8 cellular contexts compared by ENCODE assay signal in the genomic region with DNA sequence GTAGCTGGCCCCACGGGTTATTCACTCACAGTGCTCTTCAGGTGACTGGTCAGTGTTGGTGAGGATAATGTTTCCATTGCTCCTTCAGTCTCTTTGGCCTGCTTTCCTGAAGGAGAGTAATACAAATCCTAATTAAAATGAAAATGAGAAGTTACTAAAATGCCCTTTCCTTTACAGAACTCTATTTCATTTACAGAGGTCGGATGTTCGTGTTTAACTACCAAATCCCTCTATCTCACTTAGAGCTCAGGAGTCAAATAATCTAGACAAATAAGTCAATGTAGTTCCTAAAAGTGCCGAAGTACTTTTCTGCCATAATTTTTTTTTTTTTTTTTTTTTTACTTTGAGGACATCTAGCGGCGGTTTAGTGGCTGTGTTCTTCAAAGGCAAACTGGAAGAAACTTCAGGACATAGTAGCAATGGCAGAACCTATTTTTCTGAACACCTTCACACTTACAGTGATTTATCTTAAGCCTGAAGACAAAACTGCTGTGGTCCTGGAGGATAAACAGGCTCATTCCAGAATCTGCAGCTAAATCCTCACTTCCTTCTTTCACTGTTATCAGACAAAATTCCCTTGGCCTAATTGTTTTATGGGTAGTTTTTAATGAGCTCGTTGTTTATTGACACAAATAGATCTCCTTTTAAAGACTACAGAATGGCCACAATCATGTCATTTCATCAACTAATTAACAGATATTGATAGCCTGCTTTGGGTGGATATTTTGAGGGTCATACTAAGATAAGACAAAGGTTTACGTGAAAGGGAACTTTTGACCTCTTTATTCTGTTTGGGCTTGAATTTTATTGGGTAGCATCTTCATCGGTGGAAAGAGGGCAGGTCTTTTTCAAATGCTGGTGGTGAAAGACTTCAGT.
A peak's percentile ranks its signal among the peaks of the same experiment; 100 is the strongest.
DNase-seq lines count a peak whose midpoint lies in the region; ATAC-seq, FAIRE-seq and TF ChIP-seq lines count a peak whose summit lies in the region.

No MANE protein-coding gene starts in this region.

- H2AFZ ChIP-seq in KMS-11 (ENCODE audit: low read depth): peak overlapping the region; percentile 43

- no peak for ATAC-seq in HG03460 (IDR thresholded peaks at IDR 0.05; ENCODE audit: unreplicated experiment)
- no peak for ATAC-seq in activated T-cell treated with anti-CD3 and anti-CD28 coated beads, Interleukin-2, amount 50 U/mL, for 4 hours
- ATAC-seq in GM18867 (IDR thresholded peaks at IDR 0.05; ENCODE audit: unreplicated experiment): no peak
- ATAC-seq in activated CD4-positive, CD25-positive, alpha-beta regulatory T cell treated with anti-CD3 and anti-CD28 coated beads, Interleukin-2, amount 50 U/mL, for 24 hours: no peak

- H3K36me3 Mint-ChIP-seq in Calu3 (ENCODE audit: insufficient read depth, unreplicated experiment): peaks cover 10% of the 10 kb centered on the region
- H3K36me3 Mint-ChIP-seq in activated naive CD8-positive, alpha-beta T cell: no peaks in the 10 kb centered on the region
- H3K36me3 Mint-ChIP-seq in activated T-cell treated with anti-CD3 and anti-CD28 coated beads, Interleukin-2, amount 50 U/mL, for 4 hours (ENCODE audit: insufficient read depth): no peaks in the 10 kb centered on the region

- CTCF ChIA-PET in Calu3 (lab: Charles Lee): interaction anchor here (0.9 to 2.6 kb wide), 9 partner anchors 27 to 426 kb away, joined by 3 to 18 read pairs (median 5); a partner anchor contains a TSS

- intact Hi-C loops in Calu3 (cut with micrococcal nuclease; ENCODE audit: unreplicated experiment) (loop anchor here (1.0 to 5.0 kb wide), 2 partner anchors 92 to 425 kb away; no protein-coding TSS in a partner anchor), kidney (cut with DNase I) (loop anchor here (10.0 kb wide), 1 partner anchor 424 kb away; no protein-coding TSS in a partner anchor)

- no peak overlapping the region for H3K4me3 ChIP-seq in KMS-11 (IDR thresholded peaks at IDR 0.05; ENCODE audit: insufficient read depth, low read depth, low read length)
- no peak overlapping the region for H3K4me3 ChIP-seq in kidney (ENCODE audit: low read length in 2 of 2)

- no peaks in the 10 kb centered on the region for H3K9me3 ChIP-seq in kidney (ENCODE audit: control insufficient read depth in 1 of 2, low read length in 2 of 2)

- H3K79me2 ChIP-seq in KMS-11 (ENCODE audit: insufficient read depth, low read depth): no peaks in the 10 kb centered on the region

- H3K4me2 ChIP-seq in KMS-11: peak overlapping the region; percentile 88

- peaks cover 79% of the 10 kb centered on the region for H3K4me1 Mint-ChIP-seq in Calu3 (ENCODE audit: low read depth, unreplicated experiment)
- peaks cover 51% of the 10 kb centered on the region for H3K4me1 Mint-ChIP-seq in activated naive CD8-positive, alpha-beta T cell (ENCODE audit: low read depth)
- peaks cover 43% of the 10 kb centered on the region for H3K4me1 Mint-ChIP-seq in activated T-cell treated with anti-CD3 and anti-CD28 coated beads, Interleukin-2, amount 50 U/mL, for 4 hours (ENCODE audit: low read depth)

- peak overlapping the region; percentile 54; the same call in 1 of the 2 replicates for H3K9ac ChIP-seq in KMS-11
- no peak overlapping the region for H3K9ac ChIP-seq in kidney (ENCODE audit: low read length in 2 of 2)

- peak overlapping the region; percentile 59 for H3K4me3 Mint-ChIP-seq in Calu3 (ENCODE audit: low read depth, unreplicated experiment)
- peak overlapping the region; percentile 12 for H3K4me3 Mint-ChIP-seq in activated naive CD8-positive, alpha-beta T cell
- H3K4me3 Mint-ChIP-seq in activated T-cell treated with anti-CD3 and anti-CD28 coated beads, Interleukin-2, amount 50 U/mL, for 4 hours: no peak overlapping the region

- H3K27ac Mint-ChIP-seq in Calu3 (ENCODE audit: unreplicated experiment): peak overlapping the region; percentile 84
- peak overlapping the region; percentile 51 for H3K27ac Mint-ChIP-seq in activated naive CD8-positive, alpha-beta T cell

- H3K27me3 Mint-ChIP-seq in Calu3 (ENCODE audit: unreplicated experiment): no peaks in the 10 kb centered on the region
- peaks cover 2% of the 10 kb centered on the region for H3K27me3 Mint-ChIP-seq in activated naive CD8-positive, alpha-beta T cell
- H3K27me3 Mint-ChIP-seq in activated T-cell treated with anti-CD3 and anti-CD28 coated beads, Interleukin-2, amount 50 U/mL, for 4 hours (ENCODE audit: low read depth): peaks cover 3% of the 10 kb centered on the region

- peak; percentile 89 for FAIRE-seq in kidney (lab: Jason Lieb, UNC)

- H4K20me1 ChIP-seq in KMS-11 (ENCODE audit: insufficient read depth): no peaks in the 10 kb centered on the region

- no peaks in the 10 kb centered on the region for H3K27me3 ChIP-seq in KMS-11 (ENCODE audit: insufficient read depth, low read depth)

- no peaks in the 10 kb centered on the region for H3K9me3 Mint-ChIP-seq in Calu3 (ENCODE audit: low read depth, unreplicated experiment)
- H3K9me3 Mint-ChIP-seq in activated naive CD8-positive, alpha-beta T cell (ENCODE audit: low read depth): no peaks in the 10 kb centered on the region
- H3K9me3 Mint-ChIP-seq in activated T-cell treated with anti-CD3 and anti-CD28 coated beads, Interleukin-2, amount 50 U/mL, for 4 hours: no peaks in the 10 kb centered on the region

- H3K4me1 ChIP-seq in KMS-11 (ENCODE audit: low read depth, poor library complexity, severe bottlenecking) (peaks cover 74% of the 10 kb centered on the region), kidney (ENCODE audit: control insufficient read depth in 1 of 2, insufficient read depth in 1 of 2, low read depth in 1 of 2, low read length in 2 of 2) (no peaks in the 10 kb centered on the region)

- no peak for DNase-seq in Calu3
- DNase-seq in kidney: no peak
- no peak for DNase-seq in activated T-cell treated with anti-CD3 and anti-CD28 coated beads, Interleukin-2, amount 50 U/mL, for 4 hours

- TF ChIP-seq CTCF in Calu3 (IDR thresholded peaks at IDR 0.05; ENCODE audit: unreplicated experiment) (no peak), KMS-11 (conservative IDR thresholded peaks at IDR 0.05; ENCODE audit: low read depth, low read length) (peak; percentile 62), kidney (IDR thresholded peaks at IDR 0.05; ENCODE audit: borderline replicate concordance, extremely low read depth, insufficient read depth) (peak; percentile 50)

- no TSS peak for BruUV-seq in Calu3 (replicated peaks; lab: Mats Ljungman, UMichigan)

- H3K27ac ChIP-seq in KMS-11: peak overlapping the region; percentile 91
- H3K27ac ChIP-seq in kidney (ENCODE audit: low read depth in 2 of 2, low read length in 2 of 2): no peak overlapping the region

- H3K36me3 ChIP-seq in KMS-11 (ENCODE audit: insufficient read depth): no peaks in the 10 kb centered on the region
- H3K36me3 ChIP-seq in kidney (ENCODE audit: control insufficient read depth in 1 of 2, insufficient read depth in 2 of 2, low read length in 2 of 2): no peaks in the 10 kb centered on the region
